ENCODE assay signal across 10 cellular contexts in genomic region chr6:125100018-125100652, GRCh38. TPM values are rescaled to one million over a fixed set of nuclear protein-coding genes. Genes with fewer than 3 reads are reported as not detected.
DNase-seq lines count a peak whose midpoint lies in the region; TF ChIP-seq lines count a peak whose summit lies in the region.
"Had no signal": no experiment of that assay in that cellular context is flagged by ENCODE, and none has a peak within 500 bp of the region (broad histone marks: within the 10 kb centered on the region; RNA-seq: fewer than 3 reads in every experiment).

No MANE protein-coding gene starts in this region.

- H3K4me1 ChIP-seq in KMS-11 (ENCODE audit: low read depth, poor library complexity, severe bottlenecking): peaks cover 4% of the 10 kb centered on the region
- no peaks in the 10 kb centered on the region for H3K4me1 ChIP-seq in endodermal cell (ENCODE audit: control insufficient read depth, insufficient read depth, low read length)

- 77 to 86% methylated on average over 5 to 10 of the region's 10 CpGs for WGBS in endodermal cell (ENCODE audit: insufficient coverage in 1 of 2, insufficient read length in 1 of 2), 2 experiments

- H3K4me2 ChIP-seq in KMS-11: peak overlapping the region; percentile 45

- H3K79me2 ChIP-seq in KMS-11 (ENCODE audit: insufficient read depth, low read depth): no peaks in the 10 kb centered on the region

- no peak overlapping the region for H3K27ac Mint-ChIP-seq in endodermal cell
- H3K27ac Mint-ChIP-seq in nephron: no peak overlapping the region

- peaks cover 33% of the 10 kb centered on the region for H3K27me3 Mint-ChIP-seq in endodermal cell (ENCODE audit: insufficient read depth)
- peaks cover 4% of the 10 kb centered on the region for H3K27me3 Mint-ChIP-seq in nephron (ENCODE audit: low read depth)

- H3K9me3 Mint-ChIP-seq in endodermal cell (no peaks in the 10 kb centered on the region), nephron (no peaks in the 10 kb centered on the region)

- H3K4me1 Mint-ChIP-seq in endodermal cell: peaks cover 2% of the 10 kb centered on the region
- H3K4me1 Mint-ChIP-seq in nephron: peaks cover 53% of the 10 kb centered on the region

- peak overlapping the region; percentile 64; the same call in 1 of the 2 replicates for H2AFZ ChIP-seq in KMS-11 (ENCODE audit: low read depth)

- POLR2A ChIA-PET in AG04449 (lab: Yijun Ruan, JAX): interaction anchor here (0.6 kb wide), 1 partner anchor 68 kb away, joined by 3 read pairs; no protein-coding TSS in a partner anchor

- H3K36me3 Mint-ChIP-seq in endodermal cell (ENCODE audit: low read depth): no peaks in the 10 kb centered on the region
- H3K36me3 Mint-ChIP-seq in nephron (ENCODE audit: low read depth): no peaks in the 10 kb centered on the region

- CTCF ChIA-PET in AG04449 (lab: Yijun Ruan, JAX): interaction anchor here (1.0 to 4.1 kb wide), 3 partner anchors 13 to 209 kb away, joined by 3 to 28 read pairs (median 3); no protein-coding TSS in a partner anchor

- H3K27ac ChIP-seq in KMS-11 (no peak overlapping the region), endodermal cell (ENCODE audit: low read depth, low read length) (no peak overlapping the region)

- H3K36me3 ChIP-seq in KMS-11 (ENCODE audit: insufficient read depth) (no peaks in the 10 kb centered on the region), endodermal cell (ENCODE audit: control insufficient read depth, insufficient read depth, low read length) (no peaks in the 10 kb centered on the region)

- no peaks in the 10 kb centered on the region for H4K20me1 ChIP-seq in KMS-11 (ENCODE audit: insufficient read depth)

- no peaks in the 10 kb centered on the region for H3K9me3 ChIP-seq in endodermal cell (ENCODE audit: control insufficient read depth, low read length)

- DNase-seq in AG04449 (ENCODE audit: low read depth, low spot score) (no peak), endodermal cell (no peak), dermis blood vessel endothelial cell (no peak), NCI-H2227 (lab: John Stamatoyannopoulos, UW; ENCODE audit: unreplicated experiment) (no peak), SW 1271 (lab: John Stamatoyannopoulos, UW) (no peak)
- DNase-seq in effector CD8-positive, alpha-beta T cell (lab: John Stamatoyannopoulos, UW): no peak
- DNase-seq: GF-D8, NCI-H446 treated with DMSO at 0.1 percent for 48 hours had no signal

- H3K4me3 Mint-ChIP-seq in endodermal cell: peak overlapping the region; percentile 60
- H3K4me3 Mint-ChIP-seq in nephron: peak overlapping the region; percentile 78 to 81 (median 79)

- no peak overlapping the region for H3K9ac ChIP-seq in KMS-11
- H3K9ac ChIP-seq in endodermal cell (ENCODE audit: extremely low read depth, low read length, poor library complexity, severe bottlenecking): no peak overlapping the region

- H3K27me3 ChIP-seq in KMS-11 (ENCODE audit: insufficient read depth, low read depth) (no peaks in the 10 kb centered on the region), endodermal cell (ENCODE audit: control insufficient read depth, insufficient read depth, low read length, poor library complexity, severe bottlenecking) (peaks cover 18% of the 10 kb centered on the region)

- TF ChIP-seq CTCF in AG04449 (IDR thresholded peaks at IDR 0.05; ENCODE audit: insufficient read depth, low read length, missing control alignments) (no peak), KMS-11 (conservative IDR thresholded peaks at IDR 0.05; ENCODE audit: low read depth, low read length) (no peak), endodermal cell (conservative IDR thresholded peaks at IDR 0.05) (no peak), nephron (IDR thresholded peaks at IDR 0.05; ENCODE audit: unreplicated experiment in 3 of 3) (no peak)

- peak overlapping the region; percentile 56 for H3K4me3 ChIP-seq in AG04449 (ENCODE audit: low read depth, low read length)
- H3K4me3 ChIP-seq in KMS-11 (IDR thresholded peaks at IDR 0.05; ENCODE audit: insufficient read depth, low read depth, low read length): no peak overlapping the region
- peak overlapping the region; percentile 76 for H3K4me3 ChIP-seq in endodermal cell (ENCODE audit: low read length)

RNA-seq across cellular contexts. Expression of gene TPD52L1, which starts 53.4 kb away (rescaled TPM):
- total RNA-seq in endodermal cell (10 to 100 TPM; 24.9 to 39.1 TPM), dermis blood vessel endothelial cell (10.7 and 10.8 TPM in 2 replicates)
- polyA plus RNA-seq in endodermal cell (2013, experiment 1 of 2): 8.2 TPM
- polyA plus RNA-seq in endodermal cell (2013, experiment 2 of 2): 7.6 TPM
